18 cellular contexts compared by ENCODE assay signal in the genomic region with DNA sequence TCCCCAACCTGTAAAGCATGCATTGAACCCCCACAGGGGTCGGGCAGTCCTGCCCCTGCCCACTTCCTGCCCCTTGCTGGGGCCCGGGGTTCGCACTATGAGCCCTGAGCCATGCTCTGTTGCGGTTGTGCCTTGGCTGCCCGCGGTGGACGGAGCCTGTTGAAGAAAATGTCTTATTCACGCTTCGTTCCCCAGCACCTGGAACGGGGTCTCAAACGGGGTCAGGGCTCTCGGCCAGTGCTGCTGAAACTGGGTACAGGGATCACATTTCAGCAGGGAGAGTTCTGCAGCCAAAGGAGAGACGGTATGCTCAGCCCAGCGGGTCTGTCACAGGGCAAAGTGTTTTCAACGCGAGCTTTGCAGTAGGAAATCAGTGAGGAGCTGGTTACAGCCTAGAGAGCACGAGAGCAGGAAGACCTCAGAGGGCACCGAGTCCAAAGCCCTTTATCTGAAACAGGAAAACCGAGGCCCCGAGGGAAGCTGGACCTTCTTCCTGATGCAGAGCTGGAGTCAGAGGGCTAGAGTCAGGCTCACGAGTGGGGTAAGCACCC. TPM values are rescaled to one million over a fixed set of nuclear protein-coding genes. Genes with fewer than 3 reads are reported as not detected.
A peak's percentile ranks its signal among the peaks of the same experiment; 100 is the strongest.
DNase-seq lines count a peak whose midpoint lies in the region; ATAC-seq and TF ChIP-seq lines count a peak whose summit lies in the region.
"Had no signal": no experiment of that assay in that cellular context is flagged by ENCODE, and none has a peak within 500 bp of the region (broad histone marks: within the 10 kb centered on the region; RNA-seq: fewer than 3 reads in every experiment).

No MANE protein-coding gene starts in this region.

- intact Hi-C loops in gastrocnemius medialis (cut with DNase I; ENCODE audit: low total_unique reads): loop anchor here (2.0 kb wide), 1 partner anchor 183 kb away; no protein-coding TSS in a partner anchor

- no peak for ATAC-seq in central memory CD8-positive, alpha-beta T cell (replicated peaks; ENCODE audit: extremely low read depth, poor library complexity, severe bottlenecking)
- peak; percentile 34 to 37 for ATAC-seq in gastrocnemius medialis

- peaks cover 0 to 50% of the 10 kb centered on the region in 2 donors for H3K36me3 ChIP-seq in gastrocnemius medialis
- H3K36me3 ChIP-seq: upper lobe of left lung had no signal

- H3K27me3 Mint-ChIP-seq in activated T-cell treated with anti-CD3 and anti-CD28 coated beads, Interleukin-2, amount 50 U/mL, for 24 hours: peaks cover 10% of the 10 kb centered on the region
- H3K27me3 Mint-ChIP-seq in central memory CD8-positive, alpha-beta T cell: no peaks in the 10 kb centered on the region
- H3K27me3 Mint-ChIP-seq in progenitor cell of endocrine pancreas: peaks cover 7% of the 10 kb centered on the region

- no peaks in the 10 kb centered on the region for H3K36me3 Mint-ChIP-seq in activated T-cell treated with anti-CD3 and anti-CD28 coated beads, Interleukin-2, amount 50 U/mL, for 24 hours (ENCODE audit: low read depth)
- H3K36me3 Mint-ChIP-seq in central memory CD8-positive, alpha-beta T cell (ENCODE audit: insufficient read depth): peaks cover 2% of the 10 kb centered on the region
- H3K36me3 Mint-ChIP-seq in progenitor cell of endocrine pancreas (ENCODE audit: insufficient read depth): peaks cover 2% of the 10 kb centered on the region

- TF ChIP-seq CTCF in gastrocnemius medialis (IDR thresholded peaks at IDR 0.05 in 4 of 5, conservative IDR thresholded peaks at IDR 0.05 in 1 of 5) (no peak), progenitor cell of endocrine pancreas (IDR thresholded peaks at IDR 0.05; ENCODE audit: unreplicated experiment) (no peak)

- in situ Hi-C loops in gastrocnemius medialis (cut with MboI; ENCODE audit: low sequenced_read_pairs in 4 of 4): loop anchor here in 3 of 4 donors (5.0 to 25.0 kb wide), 2 partner anchors 174 to 184 kb away; no protein-coding TSS in a partner anchor

- H3K27ac Mint-ChIP-seq in activated T-cell treated with anti-CD3 and anti-CD28 coated beads, Interleukin-2, amount 50 U/mL, for 24 hours: peak overlapping the region; percentile 51
- H3K27ac Mint-ChIP-seq in central memory CD8-positive, alpha-beta T cell (ENCODE audit: low read depth): peak overlapping the region; percentile 41
- H3K27ac Mint-ChIP-seq in progenitor cell of endocrine pancreas: no peak overlapping the region
- H3K27ac Mint-ChIP-seq: dendritic cell treated with granulocyte-macrophage colony-stimulating factor and Interleukin-4, amounts not matched to agents 40 ng/mL and 50 ng/mL, for 4 days; memory B cell had no signal

- no peak for TF ChIP-seq POLR2A in gastrocnemius medialis (IDR thresholded peaks at IDR 0.05)

- H3K4me3 ChIP-seq in gastrocnemius medialis: no peak overlapping the region
- H3K4me3 ChIP-seq: skin epidermis, upper lobe of left lung had no signal

- H3K9me3 Mint-ChIP-seq in activated T-cell treated with anti-CD3 and anti-CD28 coated beads, Interleukin-2, amount 50 U/mL, for 24 hours: no peaks in the 10 kb centered on the region
- no peaks in the 10 kb centered on the region for H3K9me3 Mint-ChIP-seq in central memory CD8-positive, alpha-beta T cell
- peaks cover 4% of the 10 kb centered on the region for H3K9me3 Mint-ChIP-seq in progenitor cell of endocrine pancreas (ENCODE audit: low read depth)
- H3K9me3 Mint-ChIP-seq: dendritic cell treated with granulocyte-macrophage colony-stimulating factor and Interleukin-4, amounts not matched to agents 40 ng/mL and 50 ng/mL, for 4 days had no signal

- H3K27ac ChIP-seq in gastrocnemius medialis: peak overlapping the region; percentile 58 to 66 (median 65)
- H3K27ac ChIP-seq: skin epidermis, upper lobe of left lung had no signal

- no peaks in the 10 kb centered on the region for H3K9me3 ChIP-seq in gastrocnemius medialis
- H3K9me3 ChIP-seq: SK-N-SH, upper lobe of left lung had no signal

- no peak overlapping the region for H3K4me3 Mint-ChIP-seq in activated T-cell treated with anti-CD3 and anti-CD28 coated beads, Interleukin-2, amount 50 U/mL, for 24 hours
- H3K4me3 Mint-ChIP-seq in central memory CD8-positive, alpha-beta T cell: peak overlapping the region; percentile 20
- no peak overlapping the region for H3K4me3 Mint-ChIP-seq in progenitor cell of endocrine pancreas (ENCODE audit: low read depth)
- H3K4me3 Mint-ChIP-seq: dendritic cell treated with granulocyte-macrophage colony-stimulating factor and Interleukin-4, amounts not matched to agents 40 ng/mL and 50 ng/mL, for 4 days; memory B cell had no signal

- peaks cover 8% of the 10 kb centered on the region for H3K4me1 Mint-ChIP-seq in activated T-cell treated with anti-CD3 and anti-CD28 coated beads, Interleukin-2, amount 50 U/mL, for 24 hours (ENCODE audit: low read depth)
- peaks cover 17% of the 10 kb centered on the region for H3K4me1 Mint-ChIP-seq in central memory CD8-positive, alpha-beta T cell
- peaks cover 6% of the 10 kb centered on the region for H3K4me1 Mint-ChIP-seq in progenitor cell of endocrine pancreas (ENCODE audit: low read depth)

- H3K27me3 ChIP-seq in gastrocnemius medialis: no peaks in the 10 kb centered on the region
- H3K27me3 ChIP-seq: upper lobe of left lung had no signal

- H3K4me1 ChIP-seq in gastrocnemius medialis: peaks cover 19 to 21% of the 10 kb centered on the region in 2 donors

- DNase-seq in activated T-cell treated with anti-CD3 and anti-CD28 coated beads, Interleukin-2, amount 50 U/mL, for 24 hours: no peak
- DNase-seq in activated T-cell treated with anti-CD3 and anti-CD28 coated beads for 4 hours (no peak), iris pigment epithelial cell (ENCODE audit: low read depth) (peak; percentile 59), gastrocnemius medialis (peak in 1 of 2 donors; percentile 57), progenitor cell of endocrine pancreas (ENCODE audit: low spot score, unreplicated experiment) (no peak), H4 (ENCODE audit: low spot score) (no peak), activated gamma-delta T cell treated with Interleukin-2 at 50 U/mL for 16 hours (no peak)
- DNase-seq in central memory CD8-positive, alpha-beta T cell (ENCODE audit: low spot score in 2 of 2): no peak
- DNase-seq: activated CD4-positive, alpha-beta T cell treated with anti-CD3 and anti-CD28 coated beads for 4 hours; activated gamma-delta T cell; HCEC 1CT; NCI-H1694; NCI-H82; SK-N-SH had no signal

RNA-seq across cellular contexts. Expression of a gene that starts 46.3 kb away (rescaled TPM):
- total RNA-seq in gastrocnemius medialis (1 to 10 TPM; 1.5 to 8.6 (median 3.5) TPM), progenitor cell of endocrine pancreas (31.9 and 32.9 TPM in 2 replicates)
- total RNA-seq in H4 (2014; rRNA removed; shearing (Covaris generic)): 43.2 and 45.6 TPM in 2 replicates
